ENCODE assay signal across 17 cellular contexts in genomic region chr10:14047431-14047830, GRCh38.
DNase-seq lines count a peak whose midpoint lies in the region; ATAC-seq, FAIRE-seq and TF ChIP-seq lines count a peak whose summit lies in the region.
"Had no signal": no experiment of that assay in that cellular context is flagged by ENCODE, and none has a peak within 500 bp of the region (broad histone marks: within the 10 kb centered on the region; RNA-seq: fewer than 3 reads in every experiment).

No MANE protein-coding gene starts in this region.

- H3K9me3 Mint-ChIP-seq in activated T-helper 17 cell treated with anti-CD3 and anti-CD28 coated beads, Interleukin-2, amount 50 U/mL, for 72 hours, result peaks cover 3% of the 10 kb centered on the region

- in situ Hi-C loops in GM23248 (cut with MboI), result no loop called here

- no peak overlapping the region for H3K9ac ChIP-seq in GM23248
- H3K9ac ChIP-seq: BLaER1 had no signal

- WGBS in GM23248 (ENCODE audit: low coverage in 1 of 2, low lambda C conversion rate in 2 of 2, missing lambda C conversion rate in 2 of 2), 2 experiments, result 64 to 66% methylated on average over 2 of the region's 2 CpGs
- WGBS in pancreas, 2 donors, result 75 to 86% methylated on average over 2 of the region's 2 CpGs

- FAIRE-seq in pancreas (lab: Jason Lieb, UNC), result no peak
- FAIRE-seq: G401.6, GM12891, H1 had no signal

- DNase-seq in GM23248, result peak; percentile 39
- DNase-seq in kidney tubule cell (ENCODE audit: low spot score), result peak; percentile 8
- no peak for DNase-seq in activated CD8-positive, alpha-beta memory T cell treated with anti-CD3 and anti-CD28 coated beads, Interleukin-2, amount 50 U/mL, for 48 hours
- no peak for DNase-seq in sciatic nerve (ENCODE audit: low spot score)
- no peak for DNase-seq in NCI-H2081 (lab: John Stamatoyannopoulos, UW)
- no peak for DNase-seq in pancreas
- DNase-seq: AML-193; CD8-positive, alpha-beta memory T cell; DMS 273 treated with DMSO at 0.1 percent for 48 hours had no signal

- 0 out of 2 replicates have a peak, but pooled peaks cover 7% of the 10 kb centered on the region for H3F3A ChIP-seq in GM23248 (ENCODE audit: insufficient read depth)

- H3K4me2 ChIP-seq in GM23248 (ENCODE audit: unreplicated experiment), result no peak overlapping the region
- H3K4me2 ChIP-seq: BLaER1 had no signal

- H3K4me1 ChIP-seq in ACC112 (ENCODE audit: control insufficient read depth, insufficient read depth, low read length, unreplicated experiment) (peaks cover 5% of the 10 kb centered on the region), GM23248 (ENCODE audit: insufficient read depth) (peaks cover 5% of the 10 kb centered on the region), pancreas (peaks cover 9 to 11% (median 10%) of the 10 kb centered on the region in 3 donors)
- H3K4me1 ChIP-seq: BLaER1 had no signal

- H3K79me2 ChIP-seq in ACC112 (ENCODE audit: control insufficient read depth, insufficient read depth, low read length, unreplicated experiment) (no peaks in the 10 kb centered on the region), GM23248 (ENCODE audit: insufficient read depth) (no peaks in the 10 kb centered on the region)

- H3K27me3 Mint-ChIP-seq in activated T-helper 17 cell treated with anti-CD3 and anti-CD28 coated beads, Interleukin-2, amount 50 U/mL, for 72 hours, result peaks cover 4% of the 10 kb centered on the region

- no peaks in the 10 kb centered on the region for H3K9me2 ChIP-seq in GM23248 (ENCODE audit: insufficient read depth)

- H3K9me3 ChIP-seq in GM23248 (ENCODE audit: low read depth), result no peaks in the 10 kb centered on the region
- H3K9me3 ChIP-seq in pancreas, result no peaks in the 10 kb centered on the region
- H3K9me3 ChIP-seq: BLaER1 had no signal

- peak; percentile 9 for ATAC-seq in activated T-helper 17 cell treated with anti-CD3 and anti-CD28 coated beads, Interleukin-2, amount 50 U/mL, for 72 hours (replicated peaks)
- ATAC-seq in sciatic nerve (no peak), pancreas (no peak)

- H3K36me3 ChIP-seq in ACC112 (ENCODE audit: insufficient read depth, low read length) (no peaks in the 10 kb centered on the region), GM23248 (ENCODE audit: low read depth) (no peaks in the 10 kb centered on the region), pancreas (no peaks in the 10 kb centered on the region)
- H3K36me3 ChIP-seq: BLaER1 had no signal

- H4K20me1 ChIP-seq in GM23248 (ENCODE audit: insufficient read depth), result no peaks in the 10 kb centered on the region
- H4K20me1 ChIP-seq: BLaER1 had no signal

- H3K4me3 Mint-ChIP-seq in activated T-helper 17 cell treated with anti-CD3 and anti-CD28 coated beads, Interleukin-2, amount 50 U/mL, for 72 hours, result no peak overlapping the region
- H3K4me3 Mint-ChIP-seq: CD8-positive, alpha-beta memory T cell had no signal

- H3K4me3 ChIP-seq in ACC112 (ENCODE audit: low read depth, low read length) (no peak overlapping the region), GM23248 (no peak overlapping the region), pancreas (no peak overlapping the region)
- H3K4me3 ChIP-seq: BLaER1 had no signal

- H3K27ac ChIP-seq in ACC112 (ENCODE audit: low read depth, low read length) (no peak overlapping the region), GM23248 (no peak overlapping the region), pancreas (peak overlapping the region in 1 of 4 donors; percentile 77)
- H3K27ac ChIP-seq: 22Rv1, BLaER1, HL-60 had no signal

- H3K4me1 Mint-ChIP-seq in activated T-helper 17 cell treated with anti-CD3 and anti-CD28 coated beads, Interleukin-2, amount 50 U/mL, for 72 hours, result no peaks in the 10 kb centered on the region
- H3K4me1 Mint-ChIP-seq: CD8-positive, alpha-beta memory T cell had no signal

- no peak for TF ChIP-seq CTCF in pancreas (IDR thresholded peaks at IDR 0.05)

- no peak overlapping the region for H3K27ac Mint-ChIP-seq in activated T-helper 17 cell treated with anti-CD3 and anti-CD28 coated beads, Interleukin-2, amount 50 U/mL, for 72 hours
- H3K27ac Mint-ChIP-seq: CD8-positive, alpha-beta memory T cell had no signal

- intact Hi-C loops in sciatic nerve (cut with DNase I), result no loop called here
- intact Hi-C loops in pancreas (cut with DNase I), result no loop called here

- no peaks in the 10 kb centered on the region for H3K36me3 Mint-ChIP-seq in activated T-helper 17 cell treated with anti-CD3 and anti-CD28 coated beads, Interleukin-2, amount 50 U/mL, for 72 hours (ENCODE audit: low read depth)
- H3K36me3 Mint-ChIP-seq: CD8-positive, alpha-beta memory T cell had no signal

- H2AFZ ChIP-seq in ACC112 (ENCODE audit: low read length, unreplicated experiment) (peak overlapping the region; percentile 0), GM23248 (peak overlapping the region; percentile 56)

- H3K27me3 ChIP-seq in ACC112 (ENCODE audit: insufficient read depth, low read length) (no peaks in the 10 kb centered on the region), GM23248 (replicated peaks; ENCODE audit: insufficient read depth) (no peaks in the 10 kb centered on the region), pancreas (no peaks in the 10 kb centered on the region)
- H3K27me3 ChIP-seq: BLaER1 had no signal

Comparison
In these comparisons a context has a peak if more than half of its experiments do, and no peak if none do; other contexts are left out.
1. DNase-seq: peak in GM23248 (single experiment) and kidney tubule cell (single experiment); none in activated CD8-positive, alpha-beta memory T cell treated with anti-CD3 and anti-CD28 coated beads, Interleukin-2, amount 50 U/mL, for 48 hours (single experiment), sciatic nerve (single experiment), NCI-H2081 (0 of 2) and pancreas (0 of 6).